In genomic region chr20:14067631-14068030, GRCh38 we compare ENCODE assay signal across 19 cellular contexts.
"Had no signal": no experiment of that assay in that cellular context is flagged by ENCODE, and none has a peak within 500 bp of the region (broad histone marks: within the 10 kb centered on the region; RNA-seq: fewer than 3 reads in every experiment).

No MANE protein-coding gene starts in this region.

- H3K27ac ChIP-seq: brain microvascular endothelial cell, left lung, neutrophil, skin epidermis, tibial nerve had no signal

- H3K27me3 ChIP-seq: brain microvascular endothelial cell, left lung, neutrophil, tibial nerve had no signal

- H3K36me3 ChIP-seq: brain microvascular endothelial cell, left lung, neutrophil, tibial nerve had no signal

- H3K9me3 Mint-ChIP-seq: activated naive CD8-positive, alpha-beta T cell treated with anti-CD3 and anti-CD28 coated beads for 36 hours; endodermal cell; stimulated activated naive B cell treated with anti-CD40 and anti-IgM and Interleukin-4, amounts not matched to agents 10 μg/mL and 1 μg/mL and 100 μg/mL, for 72 hours had no signal

- DNase-seq: activated CD4-positive, alpha-beta T cell treated with anti-CD3 and anti-CD28 coated beads, Interleukin-2, amount 50 U/mL, for 1 hour; activated CD8-positive, alpha-beta memory T cell treated with anti-CD3 and anti-CD28 coated beads for 24 hours; activated naive CD8-positive, alpha-beta T cell treated with anti-CD3 and anti-CD28 coated beads for 36 hours; amygdala; brain microvascular endothelial cell; endodermal cell; islet precursor cell; left lung; mucosa of descending colon; natural killer cell; stimulated activated CD4-positive, alpha-beta T cell treated with anti-CD3 and anti-CD28 coated beads, Interleukin-15, amount 100 ng/mL, for 24 hours; stimulated activated CD4-positive, alpha-beta T cell treated with anti-CD3 and anti-CD28 coated beads, Interleukin-4, amount 100 ng/mL, for 1 hour; stimulated activated naive B cell treated with anti-CD40 and anti-IgM and Interleukin-4, amounts not matched to agents 10 μg/mL and 1 μg/mL and 100 μg/mL, for 72 hours; substantia nigra had no signal

- H3K4me3 Mint-ChIP-seq: activated naive CD8-positive, alpha-beta T cell treated with anti-CD3 and anti-CD28 coated beads for 36 hours; activated T-helper 1 cell treated with anti-CD3 and anti-CD28 coated beads, Interleukin-12 subunit alpha, Interleukin-12 subunit beta, Interleukin-2, Interleukin-4 antibody, amounts not matched to agents 30 ng/mL and 10 ng/mL and 1 ng/mL, durations not matched to agents 14 hours and 24 hours and 36 hours; endodermal cell; natural killer cell; stimulated activated naive B cell treated with anti-CD40 and anti-IgM and Interleukin-4, amounts not matched to agents 10 μg/mL and 1 μg/mL and 100 μg/mL, for 72 hours had no signal

- H3K9me3 ChIP-seq: left lung, mucosa of descending colon, neutrophil, tibial nerve had no signal

- H3K4me3 ChIP-seq: left lung, mucosa of descending colon, skin epidermis, tibial nerve had no signal

- H3K27ac Mint-ChIP-seq: activated naive CD8-positive, alpha-beta T cell treated with anti-CD3 and anti-CD28 coated beads for 36 hours; activated T-helper 1 cell treated with anti-CD3 and anti-CD28 coated beads, Interleukin-12 subunit alpha, Interleukin-12 subunit beta, Interleukin-2, Interleukin-4 antibody, amounts not matched to agents 30 ng/mL and 10 ng/mL and 1 ng/mL, durations not matched to agents 14 hours and 24 hours and 36 hours; endodermal cell; natural killer cell; stimulated activated naive B cell treated with anti-CD40 and anti-IgM and Interleukin-4, amounts not matched to agents 10 μg/mL and 1 μg/mL and 100 μg/mL, for 72 hours had no signal

- H3K36me3 Mint-ChIP-seq: activated naive CD8-positive, alpha-beta T cell treated with anti-CD3 and anti-CD28 coated beads for 36 hours; natural killer cell; stimulated activated naive B cell treated with anti-CD40 and anti-IgM and Interleukin-4, amounts not matched to agents 10 μg/mL and 1 μg/mL and 100 μg/mL, for 72 hours had no signal

- H3K4me1 Mint-ChIP-seq: activated naive CD8-positive, alpha-beta T cell treated with anti-CD3 and anti-CD28 coated beads for 36 hours; endodermal cell; natural killer cell; stimulated activated naive B cell treated with anti-CD40 and anti-IgM and Interleukin-4, amounts not matched to agents 10 μg/mL and 1 μg/mL and 100 μg/mL, for 72 hours had no signal

- ATAC-seq: activated CD4-positive, CD25-positive, alpha-beta regulatory T cell treated with anti-CD3 and anti-CD28 coated beads, Interleukin-2, amount 50 U/mL, for 24 hours; left lung; mucosa of descending colon; natural killer cell; stimulated activated naive B cell treated with anti-CD40 and anti-IgM and Interleukin-4, amounts not matched to agents 10 μg/mL and 1 μg/mL and 100 μg/mL, for 72 hours had no signal

- H3K4me1 ChIP-seq: left lung, tibial nerve had no signal

- H3K27me3 Mint-ChIP-seq: activated naive CD8-positive, alpha-beta T cell treated with anti-CD3 and anti-CD28 coated beads for 36 hours had no signal
